Comparison of ENCODE assay signal across 32 cellular contexts in the genomic region with DNA sequence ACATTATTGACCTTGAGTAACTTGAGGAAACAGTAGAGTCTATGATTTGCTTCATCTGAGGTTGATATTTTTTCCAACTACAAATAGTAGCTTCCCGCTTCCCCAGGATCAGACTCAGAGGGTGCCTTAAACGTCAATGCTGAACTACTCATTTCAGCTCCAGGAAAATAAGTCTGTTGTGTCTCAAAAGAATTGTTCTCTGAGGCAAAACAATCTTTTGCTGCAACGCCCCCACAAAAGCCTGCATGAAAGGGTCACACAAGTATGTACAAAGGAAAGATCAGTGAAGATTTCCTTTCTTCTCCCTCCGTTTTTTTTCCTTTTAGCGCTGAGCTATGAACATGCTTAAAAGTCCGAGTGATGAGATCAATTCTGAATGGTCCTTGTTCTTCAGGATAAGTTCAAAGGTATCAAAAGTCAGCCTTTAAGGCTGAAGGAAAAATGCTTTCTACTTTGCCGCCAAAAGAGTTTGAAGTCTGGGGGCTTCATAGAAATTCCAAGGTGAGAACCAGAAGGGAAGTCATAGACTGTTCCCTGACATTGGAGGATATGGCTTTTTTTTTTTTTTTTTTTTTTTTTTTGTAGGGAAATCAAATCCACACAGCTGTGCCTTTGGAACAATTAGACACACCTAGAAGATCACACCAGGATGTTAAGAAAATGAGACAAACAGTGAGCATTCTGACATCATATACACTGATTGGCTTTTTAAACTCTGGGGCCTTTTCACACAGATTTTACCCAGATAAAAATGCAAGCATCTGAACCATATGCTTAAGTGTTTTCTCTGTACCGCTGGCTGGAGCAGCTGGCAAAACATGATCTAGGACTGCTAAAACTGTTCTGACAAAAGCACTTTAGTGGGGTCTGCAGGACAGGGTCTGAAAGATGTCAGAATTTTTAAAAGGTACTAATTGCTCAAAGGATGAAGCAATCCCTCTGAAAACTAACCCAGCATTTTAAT.
A peak's percentile ranks its signal among the peaks of the same experiment; 100 is the strongest.
DNase-seq lines count a peak whose midpoint lies in the region; ATAC-seq and TF ChIP-seq lines count a peak whose summit lies in the region.
"Had no signal": no experiment of that assay in that cellular context is flagged by ENCODE, and none has a peak within 500 bp of the region (broad histone marks: within the 10 kb centered on the region; RNA-seq: fewer than 3 reads in every experiment).

No MANE protein-coding gene starts in this region.

- peak overlapping the region; percentile 24 for H2AFZ ChIP-seq in neuronal stem cell (ENCODE audit: low read length)

- H2BK5ac ChIP-seq in neuronal stem cell (ENCODE audit: low read length), result no peak overlapping the region

- no peak overlapping the region for H3K14ac ChIP-seq in neuronal stem cell (ENCODE audit: low read length)

- H4K8ac ChIP-seq in neuronal stem cell (ENCODE audit: low read depth, low read length), result no peak overlapping the region

- no peaks in the 10 kb centered on the region for H3K79me1 ChIP-seq in neuronal stem cell (ENCODE audit: low read depth, low read length)

- no peaks in the 10 kb centered on the region for H3K27me3 ChIP-seq in neuronal stem cell (ENCODE audit: control insufficient read depth in 3 of 3, insufficient read depth in 3 of 3, low read depth in 1 of 3, low read length in 3 of 3)
- H3K27me3 ChIP-seq: adrenal gland, brain microvascular endothelial cell, esophagus squamous epithelium, gastroesophageal sphincter, right atrium auricular region, spleen had no signal

- no peaks in the 10 kb centered on the region for H3K4me1 Mint-ChIP-seq in WTC11
- H3K4me1 Mint-ChIP-seq: CD4-positive, alpha-beta memory T cell; natural killer cell; stimulated activated naive CD8-positive, alpha-beta T cell treated with anti-CD3 and anti-CD28 coated beads, Interleukin-15, amount 100 ng/mL, for 72 hours; T-helper 17 cell had no signal

- POLR2A ChIA-PET in WTC11 (lab: Charles Lee), result no interaction called here

- no peak overlapping the region for H2BK120ac ChIP-seq in neuronal stem cell (ENCODE audit: low read depth, low read length)

- no peak overlapping the region for H3K4me3 Mint-ChIP-seq in WTC11
- H3K4me3 Mint-ChIP-seq: activated CD4-positive, alpha-beta memory T cell treated with anti-CD3 and anti-CD28 coated beads for 36 hours; activated T-helper 1 cell treated with anti-CD3 and anti-CD28 coated beads, Interleukin-12 subunit alpha, Interleukin-12 subunit beta, Interleukin-2, Interleukin-4 antibody, amounts not matched to agents 30 ng/mL and 10 ng/mL and 1 ng/mL, durations not matched to agents 14 hours and 24 hours and 36 hours; CD4-positive, alpha-beta memory T cell; natural killer cell; stimulated activated naive CD8-positive, alpha-beta T cell treated with anti-CD3 and anti-CD28 coated beads, Interleukin-15, amount 100 ng/mL, for 72 hours; T-helper 17 cell had no signal

- no peaks in the 10 kb centered on the region for H3K36me3 ChIP-seq in neuronal stem cell (replicated peaks in 1 of 2; ENCODE audit: control insufficient read depth in 2 of 2, insufficient read depth in 2 of 2, low read length in 2 of 2)
- H3K36me3 ChIP-seq: adrenal gland, brain microvascular endothelial cell, esophagus squamous epithelium, gastroesophageal sphincter, right atrium auricular region, spleen, thoracic aorta had no signal

- no peak overlapping the region for H2BK15ac ChIP-seq in neuronal stem cell (ENCODE audit: low read length)

- H3K27ac ChIP-seq in epithelial cell of prostate, result peak overlapping the region; percentile 10
- H3K27ac ChIP-seq in neuronal stem cell (replicated peaks; ENCODE audit: low read length), result no peak overlapping the region
- H3K27ac ChIP-seq: adrenal gland, esophagus squamous epithelium, right atrium auricular region, spleen, thoracic aorta had no signal

- H3K36me3 Mint-ChIP-seq in WTC11, result no peaks in the 10 kb centered on the region
- H3K36me3 Mint-ChIP-seq: activated CD4-positive, alpha-beta memory T cell treated with anti-CD3 and anti-CD28 coated beads for 36 hours; CD4-positive, alpha-beta memory T cell; natural killer cell had no signal

- no peak overlapping the region for H3K4me3 ChIP-seq in neuronal stem cell (ENCODE audit: low read length in 2 of 2)
- H3K4me3 ChIP-seq: adrenal gland, esophagus squamous epithelium, gastroesophageal sphincter, lung, mucosa of descending colon, right atrium auricular region, spleen, thoracic aorta had no signal

- no peak overlapping the region for H3K23ac ChIP-seq in neuronal stem cell (ENCODE audit: low read depth, low read length, poor library complexity)

- H3K9me3 ChIP-seq in neuronal stem cell (replicated peaks in 1 of 2; ENCODE audit: control insufficient read depth in 2 of 2, insufficient read depth in 1 of 2, low read depth in 1 of 2, low read length in 2 of 2), result no peaks in the 10 kb centered on the region
- H3K9me3 ChIP-seq: adrenal gland, esophagus squamous epithelium, gastroesophageal sphincter, mucosa of descending colon, right atrium auricular region, spleen, thoracic aorta had no signal

- no peak overlapping the region for H3K27ac Mint-ChIP-seq in WTC11
- H3K27ac Mint-ChIP-seq: activated CD4-positive, alpha-beta memory T cell treated with anti-CD3 and anti-CD28 coated beads for 36 hours; activated T-helper 1 cell treated with anti-CD3 and anti-CD28 coated beads, Interleukin-12 subunit alpha, Interleukin-12 subunit beta, Interleukin-2, Interleukin-4 antibody, amounts not matched to agents 30 ng/mL and 10 ng/mL and 1 ng/mL, durations not matched to agents 14 hours and 24 hours and 36 hours; CD4-positive, alpha-beta memory T cell; natural killer cell; stimulated activated naive CD8-positive, alpha-beta T cell treated with anti-CD3 and anti-CD28 coated beads, Interleukin-15, amount 100 ng/mL, for 72 hours; T-helper 17 cell had no signal

- H2AK5ac ChIP-seq in neuronal stem cell (ENCODE audit: low read depth, low read length), result no peak overlapping the region

- H4K91ac ChIP-seq in neuronal stem cell (ENCODE audit: low read depth, low read length, poor library complexity), result no peak overlapping the region

- no CpG with 5 or more reads among the region's 8 CpGs for WGBS in neuronal stem cell (ENCODE audit: extremely low coverage in 2 of 2, insufficient read length in 2 of 2, insufficient replicate concordance in 1 of 2), 2 donors

- no peak overlapping the region for H3K4ac ChIP-seq in neuronal stem cell (ENCODE audit: low read length)

- H2BK12ac ChIP-seq in neuronal stem cell (ENCODE audit: low read length), result no peak overlapping the region

- H3K9me3 Mint-ChIP-seq in WTC11, result no peaks in the 10 kb centered on the region; the same call in none of the 2 replicates
- H3K9me3 Mint-ChIP-seq: activated CD4-positive, alpha-beta memory T cell treated with anti-CD3 and anti-CD28 coated beads for 36 hours; activated T-helper 1 cell treated with anti-CD3 and anti-CD28 coated beads, Interleukin-12 subunit alpha, Interleukin-12 subunit beta, Interleukin-2, Interleukin-4 antibody, amounts not matched to agents 30 ng/mL and 10 ng/mL and 1 ng/mL, durations not matched to agents 14 hours and 24 hours and 36 hours; CD4-positive, alpha-beta memory T cell; natural killer cell; stimulated activated naive CD8-positive, alpha-beta T cell treated with anti-CD3 and anti-CD28 coated beads, Interleukin-15, amount 100 ng/mL, for 72 hours had no signal

- no peak overlapping the region for H3K18ac ChIP-seq in neuronal stem cell (ENCODE audit: low read length)

- no peak overlapping the region for H3K9ac ChIP-seq in neuronal stem cell (ENCODE audit: low read depth, low read length, poor library complexity)

- H3K4me1 ChIP-seq in neuronal stem cell (ENCODE audit: control insufficient read depth in 2 of 2, insufficient read depth in 1 of 2, low read depth in 1 of 2, low read length in 2 of 2), result peaks cover 7 to 23% of the 10 kb centered on the region in 2 donors
- H3K4me1 ChIP-seq: spleen had no signal

- CTCF ChIA-PET in WTC11 (lab: Charles Lee), result interaction anchor here (0.6 to 1.5 kb wide), 2 partner anchors 18 to 99 kb away, joined by 4 to 6 read pairs; no protein-coding TSS in a partner anchor

- peak; percentile 42 for DNase-seq in DMS 273 treated with DMSO at 0.1 percent for 48 hours (lab: John Stamatoyannopoulos, UW)
- peak; percentile 18 for DNase-seq in NCI-H524 treated with DMSO at 0.1 percent for 48 hours (lab: John Stamatoyannopoulos, UW)
- no peak for DNase-seq in epithelial cell of prostate (ENCODE audit: low read depth, low spot score)
- DNase-seq in neuronal stem cell (ENCODE audit: low spot score), result no peak
- DNase-seq in WTC11 (ENCODE audit: low spot score), result no peak
- no peak for DNase-seq in SHP77 (lab: John Stamatoyannopoulos, UW)
- DNase-seq: activated CD4-positive, alpha-beta memory T cell treated with anti-CD3 and anti-CD28 coated beads for 36 hours; activated CD4-positive, CD25-positive, alpha-beta regulatory T cell treated with anti-CD3 and anti-CD28 coated beads, Interleukin-2, amount 50 U/mL, for 72 hours; activated CD8-positive, alpha-beta memory T cell treated with anti-CD3 and anti-CD28 coated beads, Interleukin-2, amount 50 U/mL, for 48 hours; activated naive CD4-positive, alpha-beta T cell treated with Interleukin-2 at 50 U/mL for 16 hours; adrenal gland; brain microvascular endothelial cell; CD4-positive, alpha-beta memory T cell; cerebellar nuclear complex; esophagus squamous epithelium; GOT3; hippocampal formation; mucosa of descending colon; natural killer cell; NCI-H1048; NCI-H187 treated with DMSO at 0.1 percent for 48 hours; NCI-H2227 treated with DMSO at 0.1 percent for 48 hours; NCI-H82; spleen; stimulated activated naive CD8-positive, alpha-beta T cell treated with anti-CD3 and anti-CD28 coated beads, Interleukin-15, amount 100 ng/mL, for 72 hours; T-helper 17 cell had no signal

- ATAC-seq in GM21723 (IDR thresholded peaks at IDR 0.05; ENCODE audit: unreplicated experiment) (no peak), WTC11 (no peak)
- ATAC-seq: mucosa of descending colon; natural killer cell; stimulated activated naive CD8-positive, alpha-beta T cell treated with anti-CD3 and anti-CD28 coated beads, Interleukin-15, amount 100 ng/mL, for 72 hours; T-helper 17 cell had no signal

- no peak overlapping the region for H3K4me2 ChIP-seq in neuronal stem cell (ENCODE audit: insufficient read depth, low read length, poor library complexity, severe bottlenecking)

- no peak for TF ChIP-seq CTCF in WTC11 (IDR thresholded peaks at IDR 0.05)

- no peaks in the 10 kb centered on the region for H3K27me3 Mint-ChIP-seq in WTC11 (ENCODE audit: low read depth)

TF ChIP-seq in WTC11, 78 proteins besides CTCF, POLR2A, EP300 and RAD21 (continues in another document):
- TF ChIP-seq, protein P1, sequence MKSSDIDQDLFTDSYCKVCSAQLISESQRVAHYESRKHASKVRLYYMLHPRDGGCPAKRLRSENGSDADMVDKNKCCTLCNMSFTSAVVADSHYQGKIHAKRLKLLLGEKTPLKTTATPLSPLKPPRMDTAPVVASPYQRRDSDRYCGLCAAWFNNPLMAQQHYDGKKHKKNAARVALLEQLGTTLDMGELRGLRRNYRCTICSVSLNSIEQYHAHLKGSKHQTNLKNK (CRISPR knock-in tag; IDR thresholded peaks at IDR 0.05), result no peak
- no peak for TF ChIP-seq RELA (CRISPR knock-in tag; IDR thresholded peaks at IDR 0.05; ENCODE audit: borderline replicate concordance)
- TF ChIP-seq ZBTB21 (CRISPR knock-in tag; IDR thresholded peaks at IDR 0.05; ENCODE audit: borderline replicate concordance), result no peak
- TF ChIP-seq SOX15 (CRISPR knock-in tag; IDR thresholded peaks at IDR 0.05), result no peak

Comparison
In these comparisons a context has a peak if more than half of its experiments do, and no peak if none do; other contexts are left out.
1. DNase-seq: peak in DMS 273 treated with DMSO at 0.1 percent for 48 hours (single experiment) and NCI-H524 treated with DMSO at 0.1 percent for 48 hours (single experiment); none in epithelial cell of prostate (single experiment), neuronal stem cell (single experiment), WTC11 (single experiment) and SHP77 (0 of 2).